ENCODE assay signal across 8 cellular contexts in genomic region chr4:81052119-81053068, GRCh38. TPM values are rescaled to one million over a fixed set of nuclear protein-coding genes. Genes with fewer than 3 reads are reported as not detected.
DNase-seq lines count a peak whose midpoint lies in the region; ATAC-seq and TF ChIP-seq lines count a peak whose summit lies in the region.

No MANE protein-coding gene starts in this region.

- peaks cover 2% of the 10 kb centered on the region for H3K27me3 Mint-ChIP-seq in CD8-positive, alpha-beta T cell (ENCODE audit: low read depth)
- H3K27me3 Mint-ChIP-seq in activated CD4-positive, alpha-beta memory T cell treated with anti-CD3 and anti-CD28 coated beads, Interleukin-2, amount 10 ng/mL, durations not matched to agents 7 days and 5 days: peaks cover 19% of the 10 kb centered on the region

- no peaks in the 10 kb centered on the region for H3K4me1 Mint-ChIP-seq in CD8-positive, alpha-beta T cell (ENCODE audit: low read depth)
- no peaks in the 10 kb centered on the region for H3K4me1 Mint-ChIP-seq in activated CD4-positive, alpha-beta memory T cell treated with anti-CD3 and anti-CD28 coated beads, Interleukin-2, amount 10 ng/mL, durations not matched to agents 7 days and 5 days

- no peaks in the 10 kb centered on the region for H3K36me3 ChIP-seq in CD8-positive, alpha-beta T cell (ENCODE audit: insufficient read depth, low read length)
- no peaks in the 10 kb centered on the region for H3K36me3 ChIP-seq in osteoblast (ENCODE audit: insufficient read depth, low read length)

- H3K9me3 ChIP-seq in CD8-positive, alpha-beta T cell (ENCODE audit: low read length): no peaks in the 10 kb centered on the region
- H3K9me3 ChIP-seq in osteoblast (ENCODE audit: low read depth, low read length): no peaks in the 10 kb centered on the region

- DNase-seq in CD8-positive, alpha-beta T cell: peak; percentile 14 to 73 (median 34)
- DNase-seq in NCI-H2227 treated with DMSO at 0.1 percent for 48 hours (lab: John Stamatoyannopoulos, UW) (peak; percentile 36), fibroblast of peridontal ligament (ENCODE audit: extremely low read depth) (peak; percentile 87), osteoblast (ENCODE audit: insufficient read length, low spot score, missing footprints) (no peak), GM19240 (ENCODE audit: insufficient read length, low spot score) (no peak)
- peak; percentile 32 for DNase-seq in activated CD4-positive, alpha-beta memory T cell treated with anti-CD3 and anti-CD28 coated beads, Interleukin-2, amount 10 ng/mL, durations not matched to agents 7 days and 5 days

- no peak overlapping the region for H2AFZ ChIP-seq in osteoblast (ENCODE audit: low read length)

- no peaks in the 10 kb centered on the region for H3K9me3 Mint-ChIP-seq in CD8-positive, alpha-beta T cell
- H3K9me3 Mint-ChIP-seq in activated CD4-positive, alpha-beta memory T cell treated with anti-CD3 and anti-CD28 coated beads, Interleukin-2, amount 10 ng/mL, durations not matched to agents 7 days and 5 days: no peaks in the 10 kb centered on the region

- H3K36me3 Mint-ChIP-seq in CD8-positive, alpha-beta T cell: no peaks in the 10 kb centered on the region
- H3K36me3 Mint-ChIP-seq in activated CD4-positive, alpha-beta memory T cell treated with anti-CD3 and anti-CD28 coated beads, Interleukin-2, amount 10 ng/mL, durations not matched to agents 7 days and 5 days (ENCODE audit: low read depth): no peaks in the 10 kb centered on the region

- H3K27ac ChIP-seq in CD8-positive, alpha-beta T cell (ENCODE audit: low read depth, low read length): no peak overlapping the region
- H3K27ac ChIP-seq in osteoblast (ENCODE audit: low read depth, low read length): no peak overlapping the region

- H4K20me1 ChIP-seq in osteoblast (ENCODE audit: insufficient read depth, low read length): no peaks in the 10 kb centered on the region

- H3K4me2 ChIP-seq in osteoblast (ENCODE audit: insufficient read depth, low read length): no peak overlapping the region

- no peak overlapping the region for H3K4me3 Mint-ChIP-seq in CD8-positive, alpha-beta T cell
- no peak overlapping the region for H3K4me3 Mint-ChIP-seq in activated CD4-positive, alpha-beta memory T cell treated with anti-CD3 and anti-CD28 coated beads, Interleukin-2, amount 10 ng/mL, durations not matched to agents 7 days and 5 days

- CTCF ChIA-PET in CD8-positive, alpha-beta T cell (lab: Charles Lee): interaction anchor here (0.7 to 6.6 kb wide), 9 partner anchors 10 to 690 kb away, joined by 3 to 28 read pairs (median 4); no protein-coding TSS in a partner anchor
- CTCF ChIA-PET in activated CD4-positive, alpha-beta memory T cell treated with anti-CD3 and anti-CD28 coated beads, Interleukin-2, amount 10 ng/mL, durations not matched to agents 7 days and 5 days (lab: Charles Lee): interaction anchor here (1.9 kb wide), 1 partner anchor 690 kb away, joined by 6 read pairs; no protein-coding TSS in a partner anchor

- H3K4me3 ChIP-seq in CD8-positive, alpha-beta T cell (ENCODE audit: low read depth, low read length): no peak overlapping the region
- no peak overlapping the region for H3K4me3 ChIP-seq in osteoblast (ENCODE audit: insufficient read depth, low read length)

- H3K27me3 ChIP-seq in CD8-positive, alpha-beta T cell (ENCODE audit: insufficient read depth, low read length): no peaks in the 10 kb centered on the region
- H3K27me3 ChIP-seq in osteoblast (ENCODE audit: insufficient read depth, low read length): peaks cover 10% of the 10 kb centered on the region

- no peaks in the 10 kb centered on the region for H3K79me2 ChIP-seq in osteoblast (ENCODE audit: insufficient read depth, low read length)

- TF ChIP-seq CTCF in CD8-positive, alpha-beta T cell (IDR thresholded peaks at IDR 0.05): peak; percentile 45
- TF ChIP-seq CTCF in osteoblast (IDR thresholded peaks at IDR 0.05; ENCODE audit: extremely low read depth, low read depth, low read length): peak; percentile 77

- intact Hi-C loops in CD8-positive, alpha-beta T cell (cut with DNase I, micrococcal nuclease): loop anchor here (1.0 to 5.0 kb wide), 4 partner anchors 686 to 1135 kb away; no protein-coding TSS in a partner anchor

- POLR2A ChIA-PET in CD8-positive, alpha-beta T cell (lab: Charles Lee): no interaction called here
- POLR2A ChIA-PET in activated CD4-positive, alpha-beta memory T cell treated with anti-CD3 and anti-CD28 coated beads, Interleukin-2, amount 10 ng/mL, durations not matched to agents 7 days and 5 days (lab: Charles Lee): no interaction called here

- peak; percentile 42 for ATAC-seq in CD8-positive, alpha-beta T cell
- ATAC-seq in GM18858 (IDR thresholded peaks at IDR 0.05; ENCODE audit: unreplicated experiment): peak; percentile 99
- peak; percentile 99 for ATAC-seq in HG02981 (IDR thresholded peaks at IDR 0.05; ENCODE audit: unreplicated experiment)

- no peaks in the 10 kb centered on the region for H3K4me1 ChIP-seq in CD8-positive, alpha-beta T cell (ENCODE audit: insufficient read depth, low read length)
- H3K4me1 ChIP-seq in osteoblast (ENCODE audit: insufficient read depth, low read length): no peaks in the 10 kb centered on the region

- no peak overlapping the region for H3K27ac Mint-ChIP-seq in CD8-positive, alpha-beta T cell
- no peak overlapping the region for H3K27ac Mint-ChIP-seq in activated CD4-positive, alpha-beta memory T cell treated with anti-CD3 and anti-CD28 coated beads, Interleukin-2, amount 10 ng/mL, durations not matched to agents 7 days and 5 days

RNA-seq across cellular contexts. Expression of gene BMP3, which starts 21.9 kb away (rescaled TPM):
- total RNA-seq in CD8-positive, alpha-beta T cell: not detected
- total RNA-seq in activated CD4-positive, alpha-beta memory T cell treated with anti-CD3 and anti-CD28 coated beads, Interleukin-2, amount 10 ng/mL, durations not matched to agents 7 days and 5 days: not detected
- total RNA-seq in osteoblast: not detected in 2 replicates

Comparison
In these comparisons a context has a peak if more than half of its experiments do, and no peak if none do; other contexts are left out.
1. ATAC-seq: peak in every context shown above with its lines; median percentile 99 in GM18858; 99 in HG02981; 42 in CD8-positive, alpha-beta T cell.
2. DNase-seq: peak in CD8-positive, alpha-beta T cell (7 of 7), NCI-H2227 treated with DMSO at 0.1 percent for 48 hours (single experiment), activated CD4-positive, alpha-beta memory T cell treated with anti-CD3 and anti-CD28 coated beads, Interleukin-2, amount 10 ng/mL, durations not matched to agents 7 days and 5 days (single experiment) and fibroblast of peridontal ligament (single experiment); none in osteoblast (single experiment) and GM19240 (single experiment).